Comparison of ENCODE assay signal across 18 cellular contexts in the genomic region with DNA sequence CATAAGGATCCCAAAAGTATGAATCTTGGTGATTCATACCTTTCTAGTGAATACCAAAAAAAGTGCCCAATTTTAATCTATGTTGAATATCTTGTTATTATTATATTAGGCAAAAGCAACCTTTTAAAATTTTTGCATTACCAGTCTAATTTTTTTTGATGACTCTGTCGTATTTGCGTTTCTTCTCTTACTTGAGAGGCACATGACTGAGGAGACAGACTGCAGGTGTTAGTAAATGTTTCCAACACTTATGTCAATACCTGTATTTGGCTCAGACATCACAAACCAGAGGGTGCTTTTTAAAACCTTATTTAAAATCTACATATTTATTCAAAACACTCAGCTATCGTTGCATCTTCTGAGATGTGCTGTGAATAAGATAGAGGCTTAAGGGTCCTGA. TPM values are rescaled to one million over a fixed set of nuclear protein-coding genes. Genes with fewer than 3 reads are reported as not detected.
"Had no signal": no experiment of that assay in that cellular context is flagged by ENCODE, and none has a peak within 500 bp of the region (broad histone marks: within the 10 kb centered on the region; RNA-seq: fewer than 3 reads in every experiment).

No MANE protein-coding gene starts in this region.

- H3K27me3 Mint-ChIP-seq: activated naive CD4-positive, alpha-beta T cell treated with anti-CD3 and anti-CD28 coated beads, Interleukin-2, amount 50 U/mL, for 24 hours had no signal

- H3K36me3 Mint-ChIP-seq: activated naive CD4-positive, alpha-beta T cell treated with anti-CD3 and anti-CD28 coated beads, Interleukin-2, amount 50 U/mL, for 24 hours; mesothelial cell of epicardium; naive thymus-derived CD8-positive, alpha-beta T cell; WTC11 had no signal

- H3K27me3 ChIP-seq: body of pancreas, cardiac muscle cell, spleen, thyroid gland had no signal

- DNase-seq: activated gamma-delta T cell treated with Interleukin-2 at 50 U/mL for 16 hours; activated T-cell treated with anti-CD3 and anti-CD28 coated beads, Interleukin-2, amount 50 U/mL, for 1 hour; anterior cingulate cortex; body of pancreas; cortex of kidney; heart left ventricle; left ventricle myocardium superior; mammary epithelial cell; naive thymus-derived CD8-positive, alpha-beta T cell; spleen; stimulated activated CD4-positive, alpha-beta T cell treated with anti-CD3 and anti-CD28 coated beads, Interleukin-4, amount 100 ng/mL, for 24 hours; stimulated activated naive CD4-positive, alpha-beta T cell treated with Interleukin-2 at 50 U/mL for 16 hours; thyroid gland had no signal

- H3K27ac Mint-ChIP-seq: activated naive CD4-positive, alpha-beta T cell treated with anti-CD3 and anti-CD28 coated beads, Interleukin-2, amount 50 U/mL, for 24 hours; mesothelial cell of epicardium; naive thymus-derived CD8-positive, alpha-beta T cell; WTC11 had no signal

- ATAC-seq: body of pancreas; heart left ventricle; left ventricle myocardium superior; naive thymus-derived CD8-positive, alpha-beta T cell; WTC11 had no signal

- H3K36me3 ChIP-seq: cardiac muscle cell, heart left ventricle, prostate gland, spleen, thyroid gland had no signal

- H3K4me1 ChIP-seq: heart left ventricle, prostate gland, spleen had no signal

- H3K9me3 Mint-ChIP-seq: activated naive CD4-positive, alpha-beta T cell treated with anti-CD3 and anti-CD28 coated beads, Interleukin-2, amount 50 U/mL, for 24 hours; mesothelial cell of epicardium; naive thymus-derived CD8-positive, alpha-beta T cell; WTC11 had no signal

- H3K9me3 ChIP-seq: body of pancreas, heart left ventricle, prostate gland, spleen, thyroid gland had no signal

- H3K27ac ChIP-seq: body of pancreas, cardiac muscle cell, heart left ventricle, prostate gland, spleen had no signal

- H3K4me1 Mint-ChIP-seq: activated naive CD4-positive, alpha-beta T cell treated with anti-CD3 and anti-CD28 coated beads, Interleukin-2, amount 50 U/mL, for 24 hours; naive thymus-derived CD8-positive, alpha-beta T cell; WTC11 had no signal

- H3K4me3 Mint-ChIP-seq: activated naive CD4-positive, alpha-beta T cell treated with anti-CD3 and anti-CD28 coated beads, Interleukin-2, amount 50 U/mL, for 24 hours; mesothelial cell of epicardium; naive thymus-derived CD8-positive, alpha-beta T cell; WTC11 had no signal

- H3K4me3 ChIP-seq: body of pancreas, cardiac muscle cell, heart left ventricle, prostate gland, spleen, thyroid gland had no signal

RNA-seq across cellular contexts. Expression of a gene that starts 27.1 kb away (rescaled TPM):
- total RNA-seq: naive thymus-derived CD8-positive, alpha-beta T cell had no signal
